Comparison of ENCODE assay signal across 7 cellular contexts in genomic region chr9:72823971-72824370, GRCh38.
"Had no signal": no experiment of that assay in that cellular context is flagged by ENCODE, and none has a peak within 500 bp of the region (broad histone marks: within the 10 kb centered on the region; RNA-seq: fewer than 3 reads in every experiment).

No MANE protein-coding gene starts in this region.

- ATAC-seq: HepG2, K562 had no signal

- H3K27ac ChIP-seq: HL-60 had no signal

- H3K4me3 ChIP-seq: K562 had no signal

- H3K9me3 Mint-ChIP-seq: IgD-negative memory B cell had no signal

- H3K27ac Mint-ChIP-seq: IgD-negative memory B cell had no signal

- H3K4me3 Mint-ChIP-seq: IgD-negative memory B cell had no signal

- DNase-seq: IMR-90, KBM-7 had no signal

- H3K36me3 Mint-ChIP-seq: IgD-negative memory B cell had no signal

- FAIRE-seq: HepG2, HTR-8/SVneo, K562 had no signal
